ENCODE assay signal across 11 cellular contexts in genomic region chr5:109694451-109694891, GRCh38. TPM values are rescaled to one million over a fixed set of nuclear protein-coding genes. Genes with fewer than 3 reads are reported as not detected.
DNase-seq lines count a peak whose midpoint lies in the region; ATAC-seq, FAIRE-seq and TF ChIP-seq lines count a peak whose summit lies in the region.
"Had no signal": no experiment of that assay in that cellular context is flagged by ENCODE, and none has a peak within 500 bp of the region (broad histone marks: within the 10 kb centered on the region; RNA-seq: fewer than 3 reads in every experiment).

No MANE protein-coding gene starts in this region.

- H3K4me3 Mint-ChIP-seq in astrocyte (ENCODE audit: unreplicated experiment) (no peak overlapping the region), naive B cell (peak overlapping the region in 7 of 8 donors; percentile 9 to 90 (median 83))

- H3K4me1 ChIP-seq in BLaER1 (peaks cover 51% of the 10 kb centered on the region), HEK293 (ENCODE audit: control insufficient read depth, insufficient read depth, low read length) (peaks cover 24% of the 10 kb centered on the region), astrocyte (ENCODE audit: insufficient read depth, low read length) (peaks cover 13% of the 10 kb centered on the region)

- H3K27ac Mint-ChIP-seq in astrocyte (ENCODE audit: unreplicated experiment) (peak overlapping the region; percentile 13), naive B cell (peak overlapping the region in 5 of 6 donors; percentile 48 to 95 (median 89))

- H3K9me3 Mint-ChIP-seq in astrocyte (ENCODE audit: unreplicated experiment) = no peaks in the 10 kb centered on the region
- H3K9me3 Mint-ChIP-seq in naive B cell = no peaks in the 10 kb centered on the region

- H3K27ac ChIP-seq in BLaER1 = no peak overlapping the region
- H3K27ac ChIP-seq in HEK293 (ENCODE audit: extremely low read depth, low read depth, low read length) = no peak overlapping the region
- peak overlapping the region; percentile 2 for H3K27ac ChIP-seq in astrocyte (ENCODE audit: low read depth, low read length)
- H3K27ac ChIP-seq: cardiac muscle cell had no signal

- TF ChIP-seq CTCF in HEK293 (tag by site-specific recombination; IDR thresholded peaks at IDR 0.05) = no peak
- no peak for TF ChIP-seq CTCF in astrocyte (IDR thresholded peaks at IDR 0.05; ENCODE audit: insufficient read depth, low read depth, low read length)

- H3K27me3 Mint-ChIP-seq in astrocyte (ENCODE audit: low read depth, unreplicated experiment) = no peaks in the 10 kb centered on the region
- no peaks in the 10 kb centered on the region for H3K27me3 Mint-ChIP-seq in naive B cell

- no peak for FAIRE-seq in astrocyte (lab: Jason Lieb, UNC)

- H3K4me2 ChIP-seq in BLaER1 (peak overlapping the region; percentile 58), astrocyte (ENCODE audit: low read length) (peak overlapping the region; percentile 81)

- ATAC-seq in naive B cell (ENCODE audit: low read depth in 2 of 2) = no peak
- ATAC-seq in GM21526 (IDR thresholded peaks at IDR 0.05; ENCODE audit: low FRiP score, unreplicated experiment) = no peak
- ATAC-seq in Right ventricle myocardium inferior = no peak
- ATAC-seq in left ventricle myocardium superior = no peak

- POLR2A ChIA-PET in HEK293 (lab: Yijun Ruan, JAX) = no interaction called here

- no peak overlapping the region; the same call in 1 of the 2 replicates for H3K9ac ChIP-seq in BLaER1
- H3K9ac ChIP-seq in astrocyte (ENCODE audit: low read length) = no peak overlapping the region

- intact Hi-C loops in Right ventricle myocardium inferior (cut with DNase I) = no loop called here
- intact Hi-C loops in left ventricle myocardium superior (cut with micrococcal nuclease) = no loop called here

- H3K4me3 ChIP-seq in BLaER1 (no peak overlapping the region), HEK293 (ENCODE audit: low read depth, low read length) (no peak overlapping the region), astrocyte (ENCODE audit: insufficient read depth, low read depth, low read length) (no peak overlapping the region)
- H3K4me3 ChIP-seq: cardiac muscle cell, right atrium auricular region had no signal

- peaks cover 47% of the 10 kb centered on the region for H4K20me1 ChIP-seq in BLaER1
- H4K20me1 ChIP-seq in astrocyte (ENCODE audit: insufficient read depth, low read length) = peaks cover 68% of the 10 kb centered on the region

- DNase-seq in astrocyte (ENCODE audit: low read depth) (peak; percentile 70), naive B cell (no peak), Right ventricle myocardium inferior (ENCODE audit: missing footprints) (no peak), iPS-NIHi7 (ENCODE audit: extremely low spot score) (no peak), left ventricle myocardium superior (no peak)
- DNase-seq: NCI-H69 had no signal

- H3K36me3 ChIP-seq in BLaER1 = peaks cover 16% of the 10 kb centered on the region; the same call in 1 of the 2 replicates
- no peaks in the 10 kb centered on the region for H3K36me3 ChIP-seq in HEK293 (ENCODE audit: control insufficient read depth in 2 of 2, insufficient read depth in 1 of 2, low read length in 2 of 2)
- H3K36me3 ChIP-seq in astrocyte (ENCODE audit: insufficient read depth, low read length) = no peaks in the 10 kb centered on the region
- H3K36me3 ChIP-seq: cardiac muscle cell, right atrium auricular region had no signal

- peaks cover 2% of the 10 kb centered on the region for H3K36me3 Mint-ChIP-seq in astrocyte (ENCODE audit: low read depth, unreplicated experiment)
- no peaks in the 10 kb centered on the region for H3K36me3 Mint-ChIP-seq in naive B cell

- H3K4me1 Mint-ChIP-seq in astrocyte (ENCODE audit: low read depth, unreplicated experiment) (peaks cover 59% of the 10 kb centered on the region), naive B cell (peaks cover 67 to 81% (median 77%) of the 10 kb centered on the region in 3 donors)

- peaks cover 11% of the 10 kb centered on the region; the same call in 1 of the 2 replicates for H3K9me3 ChIP-seq in BLaER1
- no peaks in the 10 kb centered on the region for H3K9me3 ChIP-seq in HEK293 (ENCODE audit: control insufficient read depth, insufficient read depth, low read depth, low read length)
- H3K9me3 ChIP-seq in astrocyte (ENCODE audit: insufficient read depth, low read depth, low read length) = no peaks in the 10 kb centered on the region
- H3K9me3 ChIP-seq: right atrium auricular region had no signal

- no peak overlapping the region for H2AFZ ChIP-seq in astrocyte (ENCODE audit: low read depth, low read length)

- CTCF ChIA-PET in HEK293 (lab: Yijun Ruan, JAX) = interaction anchor here (0.6 kb wide), 1 partner anchor 24 kb away, joined by 3 read pairs; no protein-coding TSS in a partner anchor

- no peaks in the 10 kb centered on the region for H3K27me3 ChIP-seq in BLaER1
- no peaks in the 10 kb centered on the region for H3K27me3 ChIP-seq in astrocyte (ENCODE audit: insufficient read depth, low read length)
- H3K27me3 ChIP-seq: cardiac muscle cell, right atrium auricular region had no signal

- H3K79me2 ChIP-seq in astrocyte (ENCODE audit: insufficient read depth, low read length) = peaks cover 96% of the 10 kb centered on the region

TF ChIP-seq in HEK293, 187 proteins besides CTCF, POLR2A, EP300 and RAD21:
- TF ChIP-seq ZBTB6 (tag by site-specific recombination; IDR thresholded peaks at IDR 0.05) (no peak), ZFP37 (tag by site-specific recombination; IDR thresholded peaks at IDR 0.05) (no peak), ZSCAN30 (tag by site-specific recombination; IDR thresholded peaks at IDR 0.05) (no peak), ZNF449 (tag by site-specific recombination; IDR thresholded peaks at IDR 0.05) (0 out of 2 replicates have a peak, but pooled peaks have one; percentile 18)
TF ChIP-seq in HEK293: peak in this region for 1.

RNA-seq across cellular contexts. Expression of gene MAN2A1, which starts 4.7 kb away (rescaled TPM):
- total RNA-seq in astrocyte = 93.8 and 109 TPM in 2 replicates
- 10 to 100 TPM in 5 of 6 donors, 1 to 10 TPM in 1; 8.4 to 20.6 (median 17.1) TPM for polyA plus RNA-seq in naive B cell (ENCODE audit: low read depth in 6 of 6)
- total RNA-seq in Right ventricle myocardium inferior = 13.7 TPM
- total RNA-seq in left ventricle myocardium superior = 8.1 TPM
